In the genomic region with DNA sequence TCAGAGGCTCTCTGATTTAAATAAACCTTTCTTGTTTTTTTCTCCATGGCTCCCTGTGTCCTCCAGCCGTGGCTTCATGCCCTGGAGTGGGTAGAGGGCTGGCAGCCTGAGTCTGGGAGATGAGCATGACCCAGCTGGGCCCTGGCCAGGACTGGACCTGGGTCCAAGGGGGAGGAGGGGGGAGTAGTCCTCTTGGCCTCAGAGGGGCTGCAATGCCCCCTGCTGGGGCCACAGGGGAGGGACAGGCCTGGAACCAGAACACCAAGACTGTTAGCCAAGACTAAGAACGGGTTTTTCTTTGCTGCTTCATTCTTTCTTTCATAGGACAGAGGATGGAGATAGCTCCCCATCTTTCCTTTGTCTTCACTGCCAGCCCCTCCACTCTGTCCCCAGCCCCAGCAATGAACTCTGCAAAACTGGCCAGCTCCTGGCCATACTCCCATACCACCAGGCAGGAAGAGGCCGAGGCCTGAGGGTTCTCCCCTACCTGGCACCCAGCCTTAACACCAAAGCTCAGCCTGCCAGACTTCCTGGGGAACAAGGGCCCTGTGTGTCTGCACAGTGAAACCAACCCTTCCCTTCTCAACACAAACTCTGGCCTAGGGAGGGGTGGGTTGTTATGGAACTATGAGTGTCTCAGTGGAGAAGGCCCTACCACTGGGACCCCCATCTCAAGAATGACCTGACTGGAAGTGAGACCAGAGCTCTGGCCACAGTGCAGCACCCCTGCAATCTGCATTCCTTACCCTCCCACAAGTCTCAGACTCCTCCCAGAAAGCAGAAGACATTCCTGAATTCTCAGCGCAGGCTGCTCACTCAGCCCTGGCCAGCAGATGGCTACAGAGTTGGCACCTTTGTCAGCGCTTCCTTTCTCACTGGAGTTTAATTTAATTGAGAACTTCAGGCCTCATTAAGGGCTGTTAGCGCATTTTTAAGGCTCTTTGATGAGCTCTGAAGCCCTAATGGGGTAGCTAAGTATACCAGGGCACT, we compare ENCODE assay signal across 9 cellular contexts. TPM values are rescaled to one million over a fixed set of nuclear protein-coding genes. Genes with fewer than 3 reads are reported as not detected.
DNase-seq lines count a peak whose midpoint lies in the region; ATAC-seq and TF ChIP-seq lines count a peak whose summit lies in the region.
"Had no signal": no experiment of that assay in that cellular context is flagged by ENCODE, and none has a peak within 500 bp of the region (broad histone marks: within the 10 kb centered on the region; RNA-seq: fewer than 3 reads in every experiment).

No MANE protein-coding gene starts in this region.

- H3K4me1 ChIP-seq in Caco-2 = peaks cover 19% of the 10 kb centered on the region

- H3K36me3 ChIP-seq in Caco-2 (ENCODE audit: control insufficient read depth, insufficient read depth, low read length) = no peaks in the 10 kb centered on the region

- H3K4me1 Mint-ChIP-seq in Caco-2 (ENCODE audit: low read depth, unreplicated experiment) (peaks cover 17% of the 10 kb centered on the region), glutamatergic neuron (ENCODE audit: low read depth, unreplicated experiment) (peaks cover 30% of the 10 kb centered on the region)
- H3K4me1 Mint-ChIP-seq in activated CD8-positive, alpha-beta T cell treated with anti-CD3 and anti-CD28 coated beads, Interleukin-2, amount 10 ng/mL, durations not matched to agents 7 days and 5 days (ENCODE audit: low read depth) = peaks cover 34% of the 10 kb centered on the region

- no peaks in the 10 kb centered on the region for H3K9me3 Mint-ChIP-seq in Caco-2 (ENCODE audit: unreplicated experiment)
- H3K9me3 Mint-ChIP-seq in activated CD8-positive, alpha-beta T cell treated with anti-CD3 and anti-CD28 coated beads, Interleukin-2, amount 10 ng/mL, durations not matched to agents 7 days and 5 days (ENCODE audit: insufficient read depth) = no peaks in the 10 kb centered on the region
- H3K9me3 Mint-ChIP-seq in glutamatergic neuron (ENCODE audit: unreplicated experiment) = peaks cover 7% of the 10 kb centered on the region
- H3K9me3 Mint-ChIP-seq: activated B cell treated with CpG ODN at 0.5 μM for 24 hours had no signal

- CTCF ChIA-PET in Caco-2 (lab: Charles Lee) = interaction anchor here (0.5 to 3.5 kb wide), 9 partner anchors 8 to 138 kb away, joined by 3 to 25 read pairs (median 6); a partner anchor contains a TSS
- CTCF ChIA-PET in activated CD8-positive, alpha-beta T cell treated with anti-CD3 and anti-CD28 coated beads, Interleukin-2, amount 10 ng/mL, durations not matched to agents 7 days and 5 days (lab: Charles Lee) = interaction anchor here (0.7 to 3.0 kb wide), 14 partner anchors 10 to 138 kb away, joined by 3 to 37 read pairs (median 5); a partner anchor contains a TSS

- intact Hi-C loops in Caco-2 (cut with micrococcal nuclease; ENCODE audit: unreplicated experiment) (loop anchor here (1.0 kb wide), 2 partner anchors 13 to 139 kb away; no protein-coding TSS in a partner anchor), posterior cingulate gyrus (cut with DNase I) (loop anchor here (1.0 to 5.0 kb wide), 2 partner anchors 62 to 137 kb away; no protein-coding TSS in a partner anchor)

- H3K36me3 Mint-ChIP-seq in Caco-2 (ENCODE audit: insufficient read depth, unreplicated experiment) (peaks cover 18% of the 10 kb centered on the region), glutamatergic neuron (ENCODE audit: unreplicated experiment) (no peaks in the 10 kb centered on the region)
- H3K36me3 Mint-ChIP-seq in activated CD8-positive, alpha-beta T cell treated with anti-CD3 and anti-CD28 coated beads, Interleukin-2, amount 10 ng/mL, durations not matched to agents 7 days and 5 days (ENCODE audit: low read depth) = peaks cover 25% of the 10 kb centered on the region

- DNase-seq in Caco-2 (peak; percentile 60 to 67), HuH-7.5 (ENCODE audit: low spot score) (peak; percentile 54), glutamatergic neuron (peak; percentile 70), posterior cingulate gyrus (peak; percentile 70 to 97 (median 82)), NCI-H345 (lab: John Stamatoyannopoulos, UW) (no peak)
- no peak for DNase-seq in activated CD8-positive, alpha-beta T cell treated with anti-CD3 and anti-CD28 coated beads, Interleukin-2, amount 10 ng/mL, durations not matched to agents 7 days and 5 days
- DNase-seq: activated B cell treated with CpG ODN at 0.5 μM for 24 hours had no signal

- H3K4me3 Mint-ChIP-seq in Caco-2 (ENCODE audit: unreplicated experiment) = no peak overlapping the region
- no peak overlapping the region for H3K4me3 Mint-ChIP-seq in activated CD8-positive, alpha-beta T cell treated with anti-CD3 and anti-CD28 coated beads, Interleukin-2, amount 10 ng/mL, durations not matched to agents 7 days and 5 days
- peak overlapping the region; percentile 34 for H3K4me3 Mint-ChIP-seq in glutamatergic neuron (ENCODE audit: unreplicated experiment)
- H3K4me3 Mint-ChIP-seq: activated B cell treated with CpG ODN at 0.5 μM for 24 hours had no signal

- no TSS peak for BruUV-seq in Caco-2 (replicated peaks; lab: Mats Ljungman, UMichigan)

- H3K9me3 ChIP-seq in Caco-2 = no peaks in the 10 kb centered on the region

- POLR2A ChIA-PET in Caco-2 (lab: Charles Lee) = interaction anchor here (0.6 kb wide), 1 partner anchor 10 kb away, joined by 3 read pairs; no protein-coding TSS in a partner anchor
- POLR2A ChIA-PET in activated CD8-positive, alpha-beta T cell treated with anti-CD3 and anti-CD28 coated beads, Interleukin-2, amount 10 ng/mL, durations not matched to agents 7 days and 5 days (lab: Charles Lee) = interaction anchor here (5.6 kb wide), 1 partner anchor 13 kb away, joined by 54 read pairs; a partner anchor contains a TSS

- TF ChIP-seq CTCF in Caco-2 (IDR thresholded peaks at IDR 0.05; ENCODE audit: insufficient read depth in 1 of 2, low read depth in 1 of 2, low read length in 1 of 2, severe bottlenecking in 1 of 2, unreplicated experiment in 1 of 2) (peak; percentile 71 to 84), glutamatergic neuron (IDR thresholded peaks at IDR 0.05; ENCODE audit: partially characterized antibody, unreplicated experiment) (peak; percentile 77)

- H3K27ac Mint-ChIP-seq in Caco-2 (ENCODE audit: unreplicated experiment) = peak overlapping the region; percentile 23
- peak overlapping the region; percentile 59 for H3K27ac Mint-ChIP-seq in activated CD8-positive, alpha-beta T cell treated with anti-CD3 and anti-CD28 coated beads, Interleukin-2, amount 10 ng/mL, durations not matched to agents 7 days and 5 days
- peak overlapping the region; percentile 72 for H3K27ac Mint-ChIP-seq in glutamatergic neuron (ENCODE audit: unreplicated experiment)
- H3K27ac Mint-ChIP-seq: activated B cell treated with CpG ODN at 0.5 μM for 24 hours had no signal

- ATAC-seq in activated CD8-positive, alpha-beta T cell treated with anti-CD3 and anti-CD28 coated beads, Interleukin-2, amount 10 ng/mL, durations not matched to agents 7 days and 5 days = no peak
- no peak for ATAC-seq in GM18511 (IDR thresholded peaks at IDR 0.05; ENCODE audit: unreplicated experiment)
- no peak for ATAC-seq in GM21723 (IDR thresholded peaks at IDR 0.05; ENCODE audit: unreplicated experiment)

- H3K27me3 Mint-ChIP-seq in Caco-2 (ENCODE audit: insufficient read depth, unreplicated experiment) = no peaks in the 10 kb centered on the region
- no peaks in the 10 kb centered on the region for H3K27me3 Mint-ChIP-seq in activated CD8-positive, alpha-beta T cell treated with anti-CD3 and anti-CD28 coated beads, Interleukin-2, amount 10 ng/mL, durations not matched to agents 7 days and 5 days (ENCODE audit: low read depth)
- peaks cover 13% of the 10 kb centered on the region for H3K27me3 Mint-ChIP-seq in glutamatergic neuron (ENCODE audit: unreplicated experiment)
- H3K27me3 Mint-ChIP-seq: activated B cell treated with CpG ODN at 0.5 μM for 24 hours had no signal

- H3K4me3 ChIP-seq in Caco-2 (ENCODE audit: low read depth, low read length) = no peak overlapping the region

- no peaks in the 10 kb centered on the region for H3K27me3 ChIP-seq in Caco-2 (replicated peaks; ENCODE audit: control insufficient read depth, insufficient read depth, low read length)

RNA-seq across cellular contexts. Expression of a gene that starts 11.0 kb away (rescaled TPM):
- total RNA-seq in Caco-2 (2022) (80.7 and 81.3 TPM in 2 replicates), glutamatergic neuron (ENCODE audit: unreplicated experiment) (20.0 TPM)
- 10 to 100 TPM; 49.2 to 53.4 TPM for total RNA-seq in activated CD8-positive, alpha-beta T cell treated with anti-CD3 and anti-CD28 coated beads, Interleukin-2, amount 10 ng/mL, durations not matched to agents 7 days and 5 days

RNA-seq across cellular contexts. Expression of a gene that starts 12.5 kb away (rescaled TPM):
- total RNA-seq in Caco-2 (2022) = 967 and 1,046 TPM in 2 replicates
- 100 to 1,000 TPM; 741 to 755 TPM for total RNA-seq in activated CD8-positive, alpha-beta T cell treated with anti-CD3 and anti-CD28 coated beads, Interleukin-2, amount 10 ng/mL, durations not matched to agents 7 days and 5 days
- total RNA-seq in glutamatergic neuron (ENCODE audit: unreplicated experiment) = 771 TPM

RNA-seq across cellular contexts. Expression of a gene that starts 17.7 kb away (rescaled TPM):
- total RNA-seq in Caco-2 (2022) (not detected in 2 replicates), glutamatergic neuron (ENCODE audit: unreplicated experiment) (0.91 TPM)
- total RNA-seq in activated CD8-positive, alpha-beta T cell treated with anti-CD3 and anti-CD28 coated beads, Interleukin-2, amount 10 ng/mL, durations not matched to agents 7 days and 5 days = not detected
- total RNA-seq: activated B cell treated with CpG ODN at 0.5 μM for 24 hours had no signal

RNA-seq across cellular contexts. Expression of a gene that starts 22.9 kb away (rescaled TPM):
- total RNA-seq in Caco-2 (2022) = 44.6 and 44.8 TPM in 2 replicates
- 10 to 100 TPM; 31.6 to 32.8 TPM for total RNA-seq in activated CD8-positive, alpha-beta T cell treated with anti-CD3 and anti-CD28 coated beads, Interleukin-2, amount 10 ng/mL, durations not matched to agents 7 days and 5 days
- 71.8 TPM for total RNA-seq in glutamatergic neuron (ENCODE audit: unreplicated experiment)

RNA-seq across cellular contexts. Expression of a gene that starts 31.0 kb away (rescaled TPM):
- total RNA-seq in Caco-2 (2022) (8.4 and 10.1 TPM in 2 replicates), glutamatergic neuron (ENCODE audit: unreplicated experiment) (15.3 TPM)
- 10 to 100 TPM; 14.1 to 16.9 TPM for total RNA-seq in activated CD8-positive, alpha-beta T cell treated with anti-CD3 and anti-CD28 coated beads, Interleukin-2, amount 10 ng/mL, durations not matched to agents 7 days and 5 days

Comparison
In these comparisons a context has a peak if more than half of its experiments do, and no peak if none do; other contexts are left out.
1. DNase-seq: peak in Caco-2 (2 of 2), HuH-7.5 (single experiment), glutamatergic neuron (single experiment) and posterior cingulate gyrus (10 of 10); none in activated CD8-positive, alpha-beta T cell treated with anti-CD3 and anti-CD28 coated beads, Interleukin-2, amount 10 ng/mL, durations not matched to agents 7 days and 5 days (single experiment) and NCI-H345 (single experiment).
2. Peak in every context shown above with its lines, with median percentiles within 50 percentile points of each other: H3K27ac Mint-ChIP-seq.